ENCODE assay signal across 14 cellular contexts in genomic region chr12:11391461-11391860, GRCh38. TPM values are rescaled to one million over a fixed set of nuclear protein-coding genes. Genes with fewer than 3 reads are reported as not detected.
"Had no signal": no experiment of that assay in that cellular context is flagged by ENCODE, and none has a peak within 500 bp of the region (broad histone marks: within the 10 kb centered on the region; RNA-seq: fewer than 3 reads in every experiment).

No MANE protein-coding gene starts in this region.

RNA-seq across cellular contexts. Expression of gene PRB2, which starts 3.9 kb away (rescaled TPM):
- total RNA-seq: frontal cortex; glomerular endothelial cell; heart left ventricle; left lobe of liver; mammary epithelial cell; mesenteric fat pad; mononuclear cell; naive thymus-derived CD4-positive, alpha-beta T cell; omental fat pad; prostate gland; sciatic nerve; skeletal muscle tissue; spleen; upper lobe of left lung had no signal
